Comparison of ENCODE assay signal across 8 cellular contexts in the genomic region with DNA sequence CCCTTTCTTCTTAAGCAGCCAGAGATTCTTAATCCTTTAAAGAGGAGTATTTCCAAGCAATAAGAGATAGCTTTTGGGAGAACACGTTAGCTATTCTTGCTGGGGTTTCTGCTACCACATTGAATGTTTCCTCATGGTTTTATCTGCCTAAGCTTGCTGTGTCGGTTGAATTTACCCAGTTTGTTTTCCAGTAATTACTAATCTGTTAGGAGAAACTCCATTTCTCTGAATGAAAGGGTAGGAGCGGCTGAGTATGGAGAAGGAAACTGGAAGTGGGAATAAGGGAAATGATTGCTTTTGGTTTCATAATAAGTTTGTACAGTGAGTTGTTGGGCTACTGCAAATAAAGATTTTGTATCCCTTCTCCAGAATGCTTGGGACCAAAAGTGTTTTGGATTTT. TPM values are rescaled to one million over a fixed set of nuclear protein-coding genes. Genes with fewer than 3 reads are reported as not detected.
A peak's percentile ranks its signal among the peaks of the same experiment; 100 is the strongest.
DNase-seq lines count a peak whose midpoint lies in the region; ATAC-seq and TF ChIP-seq lines count a peak whose summit lies in the region.

No MANE protein-coding gene starts in this region.

- peak overlapping the region; percentile 88 for H3K27ac Mint-ChIP-seq in endothelial cell (ENCODE audit: unreplicated experiment)

- H3K27ac ChIP-seq in DOHH2 (ENCODE audit: low read depth, low read length) (no peak overlapping the region), OCI-LY7 (ENCODE audit: low read depth, low read length, poor library complexity, severe bottlenecking) (peak overlapping the region; percentile 72), parathyroid adenoma (peak overlapping the region; percentile 92)

- CTCF ChIA-PET in OCI-LY7 (lab: Charles Lee; ENCODE audit: unreplicated experiment): interaction anchor here (1.1 kb wide), 1 partner anchor 226 kb away, joined by 4 read pairs; no protein-coding TSS in a partner anchor

- H4K20me1 ChIP-seq in DOHH2 (ENCODE audit: control insufficient read depth, insufficient read depth, low read depth, low read length) (no peaks in the 10 kb centered on the region), OCI-LY7 (ENCODE audit: insufficient read depth, low read length) (no peaks in the 10 kb centered on the region)

- intact Hi-C loops in OCI-LY7 (cut with micrococcal nuclease; ENCODE audit: unreplicated experiment): loop anchor here (5.0 to 10.0 kb wide), 4 partner anchors 64 to 849 kb away; a partner anchor contains a TSS

- peaks cover 22% of the 10 kb centered on the region for H3K4me1 Mint-ChIP-seq in endothelial cell (ENCODE audit: unreplicated experiment)

- no TSS peak for BruUV-seq in OCI-LY7 (replicated peaks; lab: Mats Ljungman, UMichigan)

- peak overlapping the region; percentile 93 for H3K4me3 Mint-ChIP-seq in endothelial cell (ENCODE audit: unreplicated experiment)

- no peak for TF ChIP-seq CTCF in DOHH2 (IDR thresholded peaks at IDR 0.05; ENCODE audit: low read depth, low read length, poor library complexity, severe bottlenecking)
- no peak for TF ChIP-seq CTCF in OCI-LY7 (conservative IDR thresholded peaks at IDR 0.05; ENCODE audit: low read length)
- no peak for TF ChIP-seq CTCF in endothelial cell (IDR thresholded peaks at IDR 0.05; ENCODE audit: unreplicated experiment)
- no peak for TF ChIP-seq CTCF in parathyroid adenoma (IDR thresholded peaks at IDR 0.05)

- no peaks in the 10 kb centered on the region for H3K36me3 ChIP-seq in DOHH2 (ENCODE audit: control insufficient read depth, low read length)
- no peaks in the 10 kb centered on the region for H3K36me3 ChIP-seq in OCI-LY7 (ENCODE audit: insufficient read depth, low read length)
- H3K36me3 ChIP-seq in parathyroid adenoma (ENCODE audit: control insufficient read depth, insufficient read depth, low read length): no peaks in the 10 kb centered on the region

- H3K4me3 ChIP-seq in DOHH2 (ENCODE audit: low read length): peak overlapping the region; percentile 77
- H3K4me3 ChIP-seq in OCI-LY7 (ENCODE audit: low read depth, low read length, poor library complexity, severe bottlenecking): peak overlapping the region; percentile 72
- H3K4me3 ChIP-seq in parathyroid adenoma (ENCODE audit: low read depth, low read length): peak overlapping the region; percentile 65

- no peak for ATAC-seq in GM18511 (IDR thresholded peaks at IDR 0.05; ENCODE audit: unreplicated experiment)

- H3K9ac ChIP-seq in parathyroid adenoma: no peak overlapping the region

- peak overlapping the region; percentile 88 for H3K4me2 ChIP-seq in DOHH2 (ENCODE audit: low read length)
- peak overlapping the region; percentile 88 for H3K4me2 ChIP-seq in OCI-LY7 (ENCODE audit: low read length)
- H3K4me2 ChIP-seq in parathyroid adenoma (ENCODE audit: low read length): peak overlapping the region; percentile 94

- peaks cover 7% of the 10 kb centered on the region for H3K27me3 Mint-ChIP-seq in endothelial cell (ENCODE audit: unreplicated experiment)

- no peaks in the 10 kb centered on the region for H3K9me3 Mint-ChIP-seq in endothelial cell (ENCODE audit: unreplicated experiment)

- no peaks in the 10 kb centered on the region for H3F3A ChIP-seq in DOHH2 (ENCODE audit: control insufficient read depth, insufficient read depth)

- H3K4me1 ChIP-seq in DOHH2 (ENCODE audit: control insufficient read depth, low read length) (peaks cover 31% of the 10 kb centered on the region), OCI-LY7 (ENCODE audit: insufficient read depth, low read length, poor library complexity, severe bottlenecking) (peaks cover 31% of the 10 kb centered on the region), parathyroid adenoma (peaks cover 8% of the 10 kb centered on the region)

- POLR2A ChIA-PET in OCI-LY7 (lab: Charles Lee): interaction anchor here (0.5 to 3.1 kb wide), 8 partner anchors 47 to 544 kb away, joined by 3 to 15 read pairs (median 4); no protein-coding TSS in a partner anchor

- H3K9me2 ChIP-seq in DOHH2 (replicated peaks; ENCODE audit: control insufficient read depth, low read length) (no peaks in the 10 kb centered on the region), OCI-LY7 (ENCODE audit: insufficient read depth, low read length) (no peaks in the 10 kb centered on the region)

- H3K9me3 ChIP-seq in DOHH2 (ENCODE audit: control insufficient read depth, insufficient read depth, low read length) (no peaks in the 10 kb centered on the region), OCI-LY7 (ENCODE audit: low read length) (no peaks in the 10 kb centered on the region), parathyroid adenoma (ENCODE audit: control insufficient read depth, low read length) (no peaks in the 10 kb centered on the region)

- DNase-seq in OCI-LY7 (ENCODE audit: low spot score) (peak; percentile 11), endothelial cell (ENCODE audit: low spot score) (no peak), DMS153 (lab: John Stamatoyannopoulos, UW) (no peak), NCI-H345 treated with DMSO at 0.1 percent for 48 hours (lab: John Stamatoyannopoulos, UW; ENCODE audit: unreplicated experiment) (no peak), NCI-H2107 (lab: John Stamatoyannopoulos, UW) (no peak)

- H3K36me3 Mint-ChIP-seq in endothelial cell (ENCODE audit: low read depth, unreplicated experiment): peaks cover 6% of the 10 kb centered on the region

- H3K27me3 ChIP-seq in DOHH2 (ENCODE audit: control insufficient read depth, low read length) (peaks cover 27% of the 10 kb centered on the region), parathyroid adenoma (ENCODE audit: control insufficient read depth, insufficient read depth, low read length) (no peaks in the 10 kb centered on the region)

- H3K79me2 ChIP-seq in DOHH2 (ENCODE audit: control insufficient read depth, low read length) (no peaks in the 10 kb centered on the region), OCI-LY7 (ENCODE audit: insufficient read depth, low read depth, low read length) (0 out of 2 replicates have a peak, but pooled peaks cover 5% of the 10 kb centered on the region), parathyroid adenoma (peaks cover 17% of the 10 kb centered on the region)

- H2AFZ ChIP-seq in OCI-LY7 (ENCODE audit: low read length): peak overlapping the region; percentile 88
- peak overlapping the region; percentile 97 for H2AFZ ChIP-seq in parathyroid adenoma

RNA-seq across cellular contexts. Expression of a gene that starts 1.2 kb away (rescaled TPM):
- 3.7 and 4.4 TPM in 2 replicates for total RNA-seq in OCI-LY7 (2014; rRNA removed; shearing (Covaris generic))
- 11.4 and 12.5 TPM in 2 replicates for total RNA-seq in OCI-LY7 (2022)
- total RNA-seq in endothelial cell (ENCODE audit: unreplicated experiment): 9.4 TPM
